In the genomic region with DNA sequence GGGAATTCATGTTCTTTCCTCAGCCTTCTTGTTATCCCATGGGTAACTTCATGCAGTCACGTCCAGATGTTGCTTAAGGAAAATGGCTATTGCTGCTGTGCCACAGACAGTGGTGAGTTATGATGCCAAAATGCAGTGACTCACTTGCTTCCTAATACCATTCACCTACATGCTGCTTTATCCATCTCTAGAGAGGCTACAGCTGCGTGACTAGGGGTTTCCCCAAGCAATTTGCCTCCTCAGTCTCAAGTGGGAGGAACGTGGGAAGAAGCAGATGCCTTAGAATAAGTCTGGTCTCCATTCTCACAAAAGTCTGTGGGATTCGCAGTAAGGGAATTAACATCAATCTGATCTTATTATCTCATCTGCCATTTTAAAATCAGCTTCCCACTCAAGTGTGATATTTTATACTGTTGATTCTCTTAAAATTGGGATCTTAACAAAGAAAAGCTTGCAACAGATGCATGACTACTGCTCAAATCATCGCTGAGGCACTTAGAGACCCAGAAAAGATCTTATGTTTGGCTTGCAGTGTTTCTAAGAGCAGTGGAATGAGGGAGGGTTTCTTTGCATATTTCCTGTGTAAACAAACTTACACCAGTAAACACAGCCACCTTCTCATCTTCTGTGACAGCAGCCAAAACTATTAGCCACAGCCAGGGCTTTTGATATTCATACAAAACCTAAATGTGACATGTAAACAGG, we compare ENCODE assay signal across 16 cellular contexts.
DNase-seq lines count a peak whose midpoint lies in the region; ATAC-seq and TF ChIP-seq lines count a peak whose summit lies in the region.
"Had no signal": no experiment of that assay in that cellular context is flagged by ENCODE, and none has a peak within 500 bp of the region (broad histone marks: within the 10 kb centered on the region; RNA-seq: fewer than 3 reads in every experiment).

No MANE protein-coding gene starts in this region.

- TF ChIP-seq CTCF in mammary epithelial cell (conservative IDR thresholded peaks at IDR 0.05 in 1 of 2, IDR thresholded peaks at IDR 0.05 in 1 of 2; ENCODE audit: extremely low read depth in 1 of 2, insufficient read depth in 1 of 2, low read depth in 1 of 2, low read length in 2 of 2) = no peak
- no peak for TF ChIP-seq CTCF in lower lobe of right lung (IDR thresholded peaks at IDR 0.05)

- 37% methylated on average over 5 of the region's 5 CpGs for WGBS in mammary epithelial cell (ENCODE audit: low coverage, missing lambda C conversion rate)

- BruUV-seq in mammary epithelial cell (replicated peaks; lab: Mats Ljungman, UMichigan) = no TSS peak

- no peaks in the 10 kb centered on the region for H3K36me3 ChIP-seq in mammary epithelial cell (ENCODE audit: insufficient read depth, low read length)
- no peaks in the 10 kb centered on the region for H3K36me3 ChIP-seq in lower lobe of right lung
- H3K36me3 ChIP-seq: esophagus muscularis mucosa had no signal

- H3K79me2 ChIP-seq in mammary epithelial cell (ENCODE audit: insufficient read depth, low read length) = no peaks in the 10 kb centered on the region

- no peaks in the 10 kb centered on the region for H3K9me3 ChIP-seq in mammary epithelial cell (replicated peaks; ENCODE audit: insufficient read depth, low read length)
- no peaks in the 10 kb centered on the region for H3K9me3 ChIP-seq in lower lobe of right lung
- H3K9me3 ChIP-seq: Caco-2, esophagus muscularis mucosa had no signal

- no peak overlapping the region for H3K4me2 ChIP-seq in mammary epithelial cell (ENCODE audit: insufficient read depth, low read depth, low read length)

- H3K27me3 ChIP-seq in mammary epithelial cell (ENCODE audit: insufficient read depth, low read length) (no peaks in the 10 kb centered on the region), lower lobe of right lung (ENCODE audit: low read depth) (no peaks in the 10 kb centered on the region)
- H3K27me3 ChIP-seq: esophagus muscularis mucosa had no signal

- DNase-seq in AG08395 (ENCODE audit: low spot score) (peak; percentile 32), HS-5 (ENCODE audit: low read depth) (peak; percentile 81), mammary epithelial cell (peak; percentile 89), lower lobe of right lung (no peak), GM19238 (ENCODE audit: insufficient read length, low spot score) (no peak), SHP77 (lab: John Stamatoyannopoulos, UW) (no peak)
- no peak for DNase-seq in stimulated activated CD4-positive, alpha-beta T cell treated with anti-CD3 and anti-CD28 coated beads, Interleukin-1b, Interleukin-23, amount 100 ng/mL, for 48 hours
- DNase-seq: activated CD4-positive, alpha-beta T cell treated with anti-CD3 and anti-CD28 coated beads, Interleukin-2, amount 10 ng/mL, durations not matched to agents 24 days and 14 days; activated naive CD8-positive, alpha-beta T cell treated with anti-CD3 and anti-CD28 coated beads for 36 hours; H9; NCI-H187 treated with DMSO at 0.1 percent for 48 hours; SIG-M5; substantia nigra had no signal

- dilution Hi-C loops in mammary epithelial cell (cut with HindIII; ENCODE audit: low sequenced_read_pairs) = loop anchor here (5.0 kb wide), 1 partner anchor 82 kb away; no protein-coding TSS in a partner anchor

- ATAC-seq in lower lobe of right lung = peak; percentile 35 to 71
- ATAC-seq in GM21717 (IDR thresholded peaks at IDR 0.05; ENCODE audit: unreplicated experiment) = no peak

- H4K20me1 ChIP-seq in mammary epithelial cell (ENCODE audit: insufficient read depth, low read length) = no peaks in the 10 kb centered on the region

- peak overlapping the region; percentile 2 for H2AFZ ChIP-seq in mammary epithelial cell (ENCODE audit: low read depth, low read length)

- in situ Hi-C loops in mammary epithelial cell (cut with MboI; ENCODE audit: low sequenced_read_pairs in 2 of 2) = loop anchor here (5.0 kb wide), 2 partner anchors 92 to 147 kb away; no protein-coding TSS in a partner anchor

- H3K4me3 ChIP-seq in mammary epithelial cell (replicated peaks in 1 of 3; ENCODE audit: insufficient read depth in 1 of 3, low read depth in 2 of 3, low read length in 3 of 3) (no peak overlapping the region), lower lobe of right lung (no peak overlapping the region)
- H3K4me3 ChIP-seq: esophagus muscularis mucosa had no signal

- H3K4me1 ChIP-seq in mammary epithelial cell (ENCODE audit: insufficient read depth, low read length) (peaks cover 7% of the 10 kb centered on the region), lower lobe of right lung (no peaks in the 10 kb centered on the region)
- H3K4me1 ChIP-seq: Caco-2, esophagus muscularis mucosa had no signal

- no peak overlapping the region for H3K9ac ChIP-seq in mammary epithelial cell (ENCODE audit: insufficient read depth, low read length)

- no peak overlapping the region for H3K27ac ChIP-seq in mammary epithelial cell (ENCODE audit: insufficient read depth, low read depth, low read length)
- H3K27ac ChIP-seq in lower lobe of right lung = no peak overlapping the region
- H3K27ac ChIP-seq: esophagus muscularis mucosa had no signal

- CTCF ChIA-PET in mammary epithelial cell (lab: Charles Lee; ENCODE audit: low non-redundant PET) = interaction anchor here (0.8 kb wide), 1 partner anchor 76 kb away, joined by 4 read pairs; no protein-coding TSS in a partner anchor

- intact Hi-C loops in mammary epithelial cell (cut with micrococcal nuclease) (loop anchor here (10.0 kb wide), 1 partner anchor 390 kb away; no protein-coding TSS in a partner anchor), lower lobe of right lung (cut with DNase I) (no loop called here)

Comparison
In these comparisons a context has a peak if more than half of its experiments do, and no peak if none do; other contexts are left out.
1. DNase-seq: peak in AG08395 (single experiment), HS-5 (single experiment) and mammary epithelial cell (single experiment); none in lower lobe of right lung (single experiment), GM19238 (single experiment), stimulated activated CD4-positive, alpha-beta T cell treated with anti-CD3 and anti-CD28 coated beads, Interleukin-1b, Interleukin-23, amount 100 ng/mL, for 48 hours (single experiment) and SHP77 (0 of 2).